ENCODE assay signal across 15 cellular contexts in genomic region chr14:81408595-81408994, GRCh38. TPM values are rescaled to one million over a fixed set of nuclear protein-coding genes. Genes with fewer than 3 reads are reported as not detected.
DNase-seq lines count a peak whose midpoint lies in the region; ATAC-seq and TF ChIP-seq lines count a peak whose summit lies in the region.
"Had no signal": no experiment of that assay in that cellular context is flagged by ENCODE, and none has a peak within 500 bp of the region (broad histone marks: within the 10 kb centered on the region; RNA-seq: fewer than 3 reads in every experiment).

No MANE protein-coding gene starts in this region.

- H3K4me3 ChIP-seq in PC-3 (ENCODE audit: low read length) = no peak overlapping the region
- no peak overlapping the region for H3K4me3 ChIP-seq in hepatocyte
- no peak overlapping the region for H3K4me3 ChIP-seq in esophagus squamous epithelium
- H3K4me3 ChIP-seq: BLaER1 had no signal

- no TSS peak for BruUV-seq in PC-3 (replicated peaks; lab: Mats Ljungman, UMichigan)

- H3K9me2 ChIP-seq in PC-3 (replicated peaks; ENCODE audit: low read length) = no peaks in the 10 kb centered on the region
- H3K9me2 ChIP-seq in hepatocyte (replicated peaks; ENCODE audit: insufficient read depth) = no peaks in the 10 kb centered on the region

- in situ Hi-C loops in ACHN (cut with HindIII; ENCODE audit: low pct_ligation_motif_present, low pct_unique_long_range_greater_than_20kb, low sequenced_read_pairs) = no loop called here

- H3K79me2 ChIP-seq in PC-3 (ENCODE audit: low read length) (no peaks in the 10 kb centered on the region), hepatocyte (no peaks in the 10 kb centered on the region)

- CTCF ChIA-PET in PC-3 (lab: Charles Lee) = no interaction called here

- TF ChIP-seq POLR2A in esophagus squamous epithelium (IDR thresholded peaks at IDR 0.05) = no peak

- H3K4me1 ChIP-seq in PC-3 (ENCODE audit: insufficient read depth, low read length) (peaks cover 11% of the 10 kb centered on the region), hepatocyte (ENCODE audit: insufficient read depth) (peaks cover 9% of the 10 kb centered on the region), esophagus squamous epithelium (peaks cover 0 to 9% (median 0%) of the 10 kb centered on the region in 3 donors)

- no peaks in the 10 kb centered on the region for H3K27me3 ChIP-seq in PC-3 (ENCODE audit: low read length)
- H3K27me3 ChIP-seq in hepatocyte = no peaks in the 10 kb centered on the region
- H3K27me3 ChIP-seq in esophagus squamous epithelium = no peaks in the 10 kb centered on the region
- H3K27me3 ChIP-seq: BLaER1 had no signal

- H3K4me2 ChIP-seq in PC-3 (ENCODE audit: low read length) (no peak overlapping the region), hepatocyte (no peak overlapping the region)
- H3K4me2 ChIP-seq: BLaER1 had no signal

- H4K20me1 ChIP-seq in PC-3 (ENCODE audit: low read length) (no peaks in the 10 kb centered on the region), hepatocyte (ENCODE audit: insufficient read depth, poor library complexity, severe bottlenecking) (no peaks in the 10 kb centered on the region)
- H4K20me1 ChIP-seq: BLaER1 had no signal

- H2AFZ ChIP-seq in PC-3 (ENCODE audit: low read length) = no peak overlapping the region
- H2AFZ ChIP-seq in hepatocyte = no peak overlapping the region

- WGBS in hepatocyte (ENCODE audit: low lambda C conversion rate, missing lambda C conversion rate) = 40% methylated on average over 1 of the region's 1 CpG
- 58 to 87% methylated on average over 1 of the region's 1 CpG for WGBS in esophagus squamous epithelium, 2 donors

- H3F3A ChIP-seq in PC-3 (ENCODE audit: low read length, unreplicated experiment) = no peaks in the 10 kb centered on the region

- intact Hi-C loops in PC-3 (cut with micrococcal nuclease) (no loop called here), esophagus squamous epithelium (cut with DNase I) (no loop called here)

- H3K27ac ChIP-seq in PC-3 (ENCODE audit: low read length) (no peak overlapping the region), hepatocyte (peak overlapping the region; percentile 16), esophagus squamous epithelium (no peak overlapping the region)
- H3K27ac ChIP-seq: BLaER1 had no signal

- no peak overlapping the region for H3K9ac ChIP-seq in PC-3 (ENCODE audit: low read length)
- H3K9ac ChIP-seq: BLaER1 had no signal

- POLR2A ChIA-PET in PC-3 (lab: Charles Lee; ENCODE audit: unreplicated experiment) = no interaction called here

- ATAC-seq in PC-3 (no peak), GM21367 (IDR thresholded peaks at IDR 0.05; ENCODE audit: unreplicated experiment) (no peak)

- H3K36me3 ChIP-seq in PC-3 (ENCODE audit: low read depth, low read length) = no peaks in the 10 kb centered on the region
- H3K36me3 ChIP-seq in hepatocyte (replicated peaks; ENCODE audit: insufficient read depth, low read depth) = no peaks in the 10 kb centered on the region
- H3K36me3 ChIP-seq in esophagus squamous epithelium = no peaks in the 10 kb centered on the region
- H3K36me3 ChIP-seq: BLaER1 had no signal

- DNase-seq in ACHN (peak; percentile 64), PC-3 (peak; percentile 54), hepatocyte (ENCODE audit: low spot score) (peak; percentile 37), left kidney (ENCODE audit: low read depth, low spot score) (peak; percentile 74), NCI-H446 (lab: John Stamatoyannopoulos, UW) (no peak), epidermal melanocyte (ENCODE audit: insufficient read length, low spot score) (no peak), esophagus squamous epithelium (lab: John Stamatoyannopoulos, UW) (no peak)
- DNase-seq: CD4-positive, alpha-beta memory T cell; H7; NCI-H1417; NCI-H187; NCI-H2227 treated with DMSO at 0.1 percent for 48 hours; NCI-H524 had no signal

- no peaks in the 10 kb centered on the region for H3K9me3 ChIP-seq in PC-3 (ENCODE audit: low read length)
- no peaks in the 10 kb centered on the region for H3K9me3 ChIP-seq in hepatocyte (ENCODE audit: low read depth)
- no peaks in the 10 kb centered on the region for H3K9me3 ChIP-seq in esophagus squamous epithelium
- H3K9me3 ChIP-seq: BLaER1 had no signal

- TF ChIP-seq CTCF in PC-3 (conservative IDR thresholded peaks at IDR 0.05; ENCODE audit: low read depth, low read length) (no peak), hepatocyte (IDR thresholded peaks at IDR 0.05; ENCODE audit: poor library complexity) (no peak), esophagus squamous epithelium (IDR thresholded peaks at IDR 0.05) (no peak)

RNA-seq across cellular contexts. Expression of gene STON2, which starts 8.5 kb away (rescaled TPM):
- total RNA-seq in PC-3 (2014; rRNA removed) (12.3 and 16.1 TPM in 2 replicates), hepatocyte (20.9 and 22.7 TPM in 2 replicates), esophagus squamous epithelium (10 to 100 TPM; 58.7 to 71.6 (median 67.1) TPM)
- polyA plus RNA-seq in hepatocyte = 3.4 and 5.0 TPM in 2 replicates
- total RNA-seq: CD4-positive, alpha-beta memory T cell had no signal
- polyA plus RNA-seq: CD4-positive, alpha-beta memory T cell had no signal

Comparison
In these comparisons a context has a peak if more than half of its experiments do, and no peak if none do; other contexts are left out.
1. DNase-seq: peak in ACHN (single experiment), PC-3 (single experiment), hepatocyte (single experiment) and left kidney (single experiment); none in NCI-H446 (0 of 2), epidermal melanocyte (single experiment) and esophagus squamous epithelium (single experiment).